ENCODE assay signal across 1 cellular context in genomic region chr1:209421186-209421585, GRCh38.
TF ChIP-seq lines count a peak whose summit lies in the region.

No MANE protein-coding gene starts in this region.

TF ChIP-seq in SK-N-SH, 30 proteins besides CTCF, POLR2A, EP300 and RAD21 (continued from another document):
- TF ChIP-seq REST (IDR thresholded peaks at IDR 0.05; ENCODE audit: low read depth, low read length): no peak
- no peak for TF ChIP-seq FOXJ3 (CRISPR knock-in tag; IDR thresholded peaks at IDR 0.05)
- no peak for TF ChIP-seq SMC3 (IDR thresholded peaks at IDR 0.05; ENCODE audit: low read depth, low read length)
- TF ChIP-seq TEAD4 (IDR thresholded peaks at IDR 0.05; ENCODE audit: borderline replicate concordance, insufficient read depth): no peak
TF ChIP-seq in SK-N-SH: peak in this region for 0.
